ENCODE assay signal across 27 cellular contexts in genomic region chr10:834493-834892, GRCh38.
"Had no signal": no experiment of that assay in that cellular context is flagged by ENCODE, and none has a peak within 500 bp of the region (broad histone marks: within the 10 kb centered on the region; RNA-seq: fewer than 3 reads in every experiment).

No MANE protein-coding gene starts in this region.

- H3K9me3 ChIP-seq: stomach, suprapubic skin, testis, thoracic aorta, thyroid gland, tibial artery, tibial nerve, transverse colon, upper lobe of left lung, upper lobe of right lung, uterus, vagina had no signal

- H3K36me3 ChIP-seq: uterus had no signal

- FAIRE-seq: urothelium cell line had no signal

- ATAC-seq: stimulated activated effector memory CD8-positive, alpha-beta T cell treated with anti-CD3 and anti-CD28 coated beads, Interleukin-12 subunit alpha, Interleukin-12 subunit beta, amount 100 ng/mL, for 72 hours; stimulated activated memory B cell treated with anti-CD40 and anti-IgM and Interleukin-4, amounts not matched to agents 10 μg/mL and 1 μg/mL and 100 μg/mL, for 72 hours; stimulated activated naive B cell treated with anti-CD40 and anti-IgM and Interleukin-4, amounts not matched to agents 10 μg/mL and 1 μg/mL and 100 μg/mL, for 72 hours; stimulated activated naive CD8-positive, alpha-beta T cell treated with anti-CD3 and anti-CD28 coated beads, Interleukin-15, amount 100 ng/mL, for 72 hours; stimulated activated naive CD8-positive, alpha-beta T cell treated with anti-CD3 and anti-CD28 coated beads, Interleukin-15, Interleukin-2, amounts not matched to agents 100 U/mL and 50 U/mL, for 24 hours; upper lobe of right lung had no signal

- H3K27me3 ChIP-seq: stomach, suprapubic skin, testis, thyroid gland, tibial artery, tibial nerve, transverse colon, upper lobe of left lung, upper lobe of right lung, uterus, vagina had no signal

- H3K27ac ChIP-seq: stomach, suprapubic skin, testis, thoracic aorta, tibial artery, tibial nerve, transverse colon, upper lobe of left lung, upper lobe of right lung, uterus, vagina had no signal

- H3K4me3 ChIP-seq: stomach, suprapubic skin, testis, thoracic aorta, thyroid gland, tibial artery, tibial nerve, transverse colon, upper lobe of left lung, upper lobe of right lung, uterus, vagina had no signal

- H3K4me1 ChIP-seq: stomach, suprapubic skin, testis, tibial artery, transverse colon, upper lobe of left lung, upper lobe of right lung, uterus had no signal

- DNase-seq: stimulated activated CD4-positive, alpha-beta T cell treated with anti-CD3 and anti-CD28 coated beads, Interleukin-2, amount 100 ng/mL, for 48 hours; stimulated activated CD4-positive, alpha-beta T cell treated with anti-CD3 and anti-CD28 coated beads, Interleukin-4, amount 100 ng/mL, for 1 hour; stimulated activated CD4-positive, alpha-beta T cell treated with anti-CD3 and anti-CD28 coated beads, Interleukin-4, amount 100 ng/mL, for 24 hours; stimulated activated CD4-positive, alpha-beta T cell treated with anti-CD3 and anti-CD28 coated beads, Interleukin-4, amount 100 ng/mL, for 4 hours; stimulated activated CD8-positive, alpha-beta memory T cell treated with anti-CD3 and anti-CD28 coated beads, Interleukin-4, amount 100 ng/mL, for 48 hours; stimulated activated naive B cell treated with anti-CD40 and anti-IgM and Interleukin-4, amounts not matched to agents 10 μg/mL and 1 μg/mL and 100 μg/mL, for 72 hours; stimulated activated naive CD4-positive, alpha-beta T cell; stimulated activated naive CD4-positive, alpha-beta T cell treated with Interleukin-2 at 50 U/mL for 16 hours; stimulated activated naive CD8-positive, alpha-beta T cell treated with anti-CD3 and anti-CD28 coated beads, Interleukin-15, amount 100 ng/mL, for 72 hours; stimulated activated naive CD8-positive, alpha-beta T cell treated with anti-CD3 and anti-CD28 coated beads, Interleukin-15, Interleukin-2, amounts not matched to agents 100 U/mL and 50 U/mL, for 24 hours; stomach; substantia nigra; testis; thyroid gland; tibial artery; transverse colon; trophoblast cell; upper lobe of left lung; upper lobe of right lung; uterus had no signal
